23 cellular contexts compared by ENCODE assay signal in genomic region chr11:34647131-34647530, GRCh38. TPM values are rescaled to one million over a fixed set of nuclear protein-coding genes. Genes with fewer than 3 reads are reported as not detected.
DNase-seq lines count a peak whose midpoint lies in the region; ATAC-seq and TF ChIP-seq lines count a peak whose summit lies in the region.
"Had no signal": no experiment of that assay in that cellular context is flagged by ENCODE, and none has a peak within 500 bp of the region (broad histone marks: within the 10 kb centered on the region; RNA-seq: fewer than 3 reads in every experiment).

No MANE protein-coding gene starts in this region.

- H3K27ac Mint-ChIP-seq in osteocyte (ENCODE audit: unreplicated experiment), result peak overlapping the region; percentile 11
- no peak overlapping the region for H3K27ac Mint-ChIP-seq in type B pancreatic cell
- H3K27ac Mint-ChIP-seq: activated naive CD8-positive, alpha-beta T cell treated with anti-CD3 and anti-CD28 coated beads, Interleukin-2, amount 10 ng/mL, durations not matched to agents 7 days and 5 days; WTC11 had no signal

- H2BK5ac ChIP-seq in IMR-90 (ENCODE audit: low read depth, low read length, poor library complexity, severe bottlenecking), result peak overlapping the region; percentile 70

- dilution Hi-C loops in IMR-90 (cut with HindIII; ENCODE audit: low sequenced_read_pairs, unreplicated experiment), result no loop called here

- no peak overlapping the region for H3K56ac ChIP-seq in IMR-90 (ENCODE audit: extremely low read depth, insufficient read depth, low read length)

- no peak overlapping the region for H3K4me2 ChIP-seq in IMR-90 (ENCODE audit: low read depth, low read length)

- H2BK120ac ChIP-seq in IMR-90 (ENCODE audit: low read depth, low read length), result peak overlapping the region; percentile 91

- CTCF ChIA-PET in IMR-90 (lab: Yijun Ruan, JAX), result no interaction called here

- H2AFZ ChIP-seq in IMR-90 (replicated peaks; ENCODE audit: low read length, poor library complexity), result peak overlapping the region; percentile 85

- TF ChIP-seq CTCF in IMR-90 (conservative IDR thresholded peaks at IDR 0.05; ENCODE audit: low read depth, low read length) (no peak), osteocyte (IDR thresholded peaks at IDR 0.05) (no peak), type B pancreatic cell (conservative IDR thresholded peaks at IDR 0.05) (no peak)

- H3K4me1 Mint-ChIP-seq in osteocyte (ENCODE audit: unreplicated experiment) (peaks cover 35% of the 10 kb centered on the region), type B pancreatic cell (ENCODE audit: unreplicated experiment) (peaks cover 11% of the 10 kb centered on the region)

- H3K4me1 ChIP-seq in IMR-90 (ENCODE audit: control insufficient read depth, insufficient read depth, low read length) (peaks cover 19% of the 10 kb centered on the region), esophagus (ENCODE audit: control insufficient read depth in 2 of 2, insufficient read depth in 2 of 2, low read length in 1 of 2) (peaks cover 5 to 26% of the 10 kb centered on the region in 2 donors)
- H3K4me1 ChIP-seq: sigmoid colon had no signal

- H3K9me3 Mint-ChIP-seq in osteocyte (ENCODE audit: unreplicated experiment) (no peaks in the 10 kb centered on the region), type B pancreatic cell (no peaks in the 10 kb centered on the region)
- H3K9me3 Mint-ChIP-seq: activated naive CD8-positive, alpha-beta T cell treated with anti-CD3 and anti-CD28 coated beads, Interleukin-2, amount 10 ng/mL, durations not matched to agents 7 days and 5 days; IgD-negative memory B cell; WTC11 had no signal

- H3K18ac ChIP-seq in IMR-90 (ENCODE audit: low read depth, low read length), result peak overlapping the region; percentile 46; the same call in 1 of the 2 replicates

- H4K20me1 ChIP-seq in IMR-90 (ENCODE audit: insufficient read depth, low read length), result no peaks in the 10 kb centered on the region

- no peaks in the 10 kb centered on the region for H3K27me3 ChIP-seq in IMR-90 (ENCODE audit: control insufficient read depth, insufficient read depth, low read length)
- H3K27me3 ChIP-seq in esophagus (ENCODE audit: control insufficient read depth in 1 of 2, insufficient read depth in 2 of 2, low read length in 2 of 2), result no peaks in the 10 kb centered on the region
- H3K27me3 ChIP-seq: MG63, sigmoid colon, upper lobe of left lung had no signal

- H3K4me3 ChIP-seq in IMR-90 (ENCODE audit: insufficient read depth, low read depth, low read length), result no peak overlapping the region
- H3K4me3 ChIP-seq in esophagus (ENCODE audit: low read depth in 1 of 2, low read length in 2 of 2), result no peak overlapping the region
- H3K4me3 ChIP-seq: HAP-1, MG63, sigmoid colon, upper lobe of left lung had no signal

- H3K23ac ChIP-seq in IMR-90 (ENCODE audit: low read depth, low read length), result no peak overlapping the region

- ATAC-seq in IMR-90 (ENCODE audit: low read depth) (no peak), HG03457 (IDR thresholded peaks at IDR 0.05; ENCODE audit: unreplicated experiment) (no peak), HG02678 (IDR thresholded peaks at IDR 0.05; ENCODE audit: unreplicated experiment) (no peak), HG03135 (IDR thresholded peaks at IDR 0.05; ENCODE audit: unreplicated experiment) (no peak)
- ATAC-seq: Right ventricle myocardium inferior had no signal

- no peaks in the 10 kb centered on the region for H3K27me3 Mint-ChIP-seq in osteocyte (ENCODE audit: unreplicated experiment)
- no peaks in the 10 kb centered on the region for H3K27me3 Mint-ChIP-seq in type B pancreatic cell
- H3K27me3 Mint-ChIP-seq: IgD-negative memory B cell had no signal

- H2BK15ac ChIP-seq in IMR-90 (ENCODE audit: low read depth, low read length), result peak overlapping the region; percentile 73; the same call in 2 of the 3 replicates

- POLR2A ChIA-PET in IMR-90 (lab: Charles Lee; ENCODE audit: unreplicated experiment), result no interaction called here

- H3K9ac ChIP-seq in IMR-90 (ENCODE audit: low read depth, low read length), result no peak overlapping the region

- peak overlapping the region; percentile 35; the same call in 1 of the 2 replicates for H2AK5ac ChIP-seq in IMR-90 (ENCODE audit: low read depth, low read length)

- no TSS peak for BruUV-seq in IMR-90 (replicated peaks; lab: Mats Ljungman, UMichigan)

- TF ChIP-seq POLR2A in IMR-90 (IDR thresholded peaks at IDR 0.05; ENCODE audit: low read depth, low read length), result no peak

- no CpG with 5 or more reads among the region's 2 CpGs for WGBS in IMR-90 (ENCODE audit: extremely low coverage in 2 of 2, insufficient read length in 1 of 2), 2 experiments
- 46% methylated on average over 2 of the region's 2 CpGs for WGBS in esophagus, 2 donors

- in situ Hi-C loops in IMR-90 (cut with MboI; ENCODE audit: low sequenced_read_pairs), result no loop called here

- H3K27ac ChIP-seq in IMR-90 (ENCODE audit: insufficient read depth, low read length), result no peak overlapping the region
- H3K27ac ChIP-seq in esophagus (ENCODE audit: low read depth in 2 of 2, low read length in 1 of 2), result peak overlapping the region; percentile 23 to 76
- H3K27ac ChIP-seq: sigmoid colon, upper lobe of left lung had no signal

- H3K9me3 ChIP-seq in IMR-90 (ENCODE audit: control insufficient read depth, insufficient read depth, low read length) (no peaks in the 10 kb centered on the region), esophagus (ENCODE audit: control insufficient read depth in 2 of 2, insufficient read depth in 1 of 2, low read depth in 1 of 2, low read length in 1 of 2) (no peaks in the 10 kb centered on the region)
- H3K9me3 ChIP-seq: HAP-1, MG63, sigmoid colon, upper lobe of left lung had no signal

- H2AK9ac ChIP-seq in IMR-90 (replicated peaks; ENCODE audit: low read depth, low read length, poor library complexity), result no peak overlapping the region

- peak overlapping the region; percentile 89 for H2BK20ac ChIP-seq in IMR-90 (ENCODE audit: low read depth, low read length)

- peak overlapping the region; percentile 53 for H4K91ac ChIP-seq in IMR-90 (ENCODE audit: insufficient read depth, low read depth, low read length)

- H3K4ac ChIP-seq in IMR-90 (ENCODE audit: low read depth, low read length), result peak overlapping the region; percentile 86

- H3K4me3 Mint-ChIP-seq in osteocyte (ENCODE audit: unreplicated experiment) (no peak overlapping the region), type B pancreatic cell (no peak overlapping the region)
- H3K4me3 Mint-ChIP-seq: activated naive CD8-positive, alpha-beta T cell treated with anti-CD3 and anti-CD28 coated beads, Interleukin-2, amount 10 ng/mL, durations not matched to agents 7 days and 5 days; CD4-positive, CD25-positive, alpha-beta regulatory T cell; IgD-negative memory B cell; WTC11 had no signal

- H4K5ac ChIP-seq in IMR-90 (ENCODE audit: low read depth, low read length), result peak overlapping the region; percentile 43; the same call in 1 of the 2 replicates

- DNase-seq in AG20443 (ENCODE audit: low spot score), result peak; percentile 49
- peak; percentile 34 for DNase-seq in IMR-90
- no peak for DNase-seq in osteocyte (ENCODE audit: extremely low spot score, unreplicated experiment)
- DNase-seq in type B pancreatic cell (ENCODE audit: extremely low spot score, unreplicated experiment), result no peak
- DNase-seq: activated naive CD8-positive, alpha-beta T cell treated with anti-CD3 and anti-CD28 coated beads, Interleukin-2, amount 10 ng/mL, durations not matched to agents 7 days and 5 days; CD4-positive, CD25-positive, alpha-beta regulatory T cell; cerebellar nuclear complex; MG63; NCI-H1417 treated with DMSO at 0.1 percent for 48 hours; NCI-H2081 treated with DMSO at 0.1 percent for 48 hours; posterior cingulate gyrus; sigmoid colon; stimulated activated CD8-positive, alpha-beta memory T cell treated with anti-CD3 and anti-CD28 coated beads, Interleukin-4, amount 100 ng/mL, for 48 hours; T-helper 9 cell had no signal

- H3K79me1 ChIP-seq in IMR-90 (ENCODE audit: low read depth in 1 of 2, low read length in 2 of 2), result no peaks in the 10 kb centered on the region

- peaks cover 23% of the 10 kb centered on the region for H3K9me1 ChIP-seq in IMR-90 (ENCODE audit: insufficient read depth, low read length)

- H3K36me3 ChIP-seq in IMR-90 (ENCODE audit: control insufficient read depth, insufficient read depth, low read length) (no peaks in the 10 kb centered on the region), esophagus (ENCODE audit: control insufficient read depth in 2 of 2, insufficient read depth in 2 of 2, low read length in 1 of 2) (peaks cover 0 to 24% of the 10 kb centered on the region in 2 donors)
- H3K36me3 ChIP-seq: HAP-1, sigmoid colon had no signal

- H3K36me3 Mint-ChIP-seq in osteocyte (ENCODE audit: unreplicated experiment), result no peaks in the 10 kb centered on the region
- peaks cover 6% of the 10 kb centered on the region for H3K36me3 Mint-ChIP-seq in type B pancreatic cell
- H3K36me3 Mint-ChIP-seq: activated naive CD8-positive, alpha-beta T cell treated with anti-CD3 and anti-CD28 coated beads, Interleukin-2, amount 10 ng/mL, durations not matched to agents 7 days and 5 days; CD4-positive, CD25-positive, alpha-beta regulatory T cell; IgD-negative memory B cell; WTC11 had no signal

- TF ChIP-seq RAD21 in IMR-90 (IDR thresholded peaks at IDR 0.05; ENCODE audit: low read length), result no peak

- peak overlapping the region; percentile 53; the same call in 1 of the 2 replicates for H3K14ac ChIP-seq in IMR-90 (replicated peaks; ENCODE audit: low read depth, low read length)

- intact Hi-C loops in IMR-90 (cut with micrococcal nuclease), result no loop called here

- peak overlapping the region in 1 of 2 experiments; percentile 86; a peak in 2 of 4 replicates for H4K8ac ChIP-seq in IMR-90 (ENCODE audit: low read depth in 2 of 2, low read length in 2 of 2)

TF ChIP-seq in IMR-90, 13 proteins besides CTCF, POLR2A, EP300 and RAD21 (continues in another document):
- no peak for TF ChIP-seq ELK1 (IDR thresholded peaks at IDR 0.05; ENCODE audit: borderline replicate concordance, low read depth, low read length)
- TF ChIP-seq RCOR1 (IDR thresholded peaks at IDR 0.05; ENCODE audit: insufficient replicate concordance, low read length), result no peak
- TF ChIP-seq FOS (IDR thresholded peaks at IDR 0.05; ENCODE audit: low read depth, low read length), result no peak

RNA-seq across cellular contexts. Expression of gene EHF, which starts 26.2 kb away (rescaled TPM):
- total RNA-seq in IMR-90 (2012; rRNA removed) (under 0.01 TPM in 1 of 2 replicates, not detected in the other), osteocyte (not detected in 2 replicates), type B pancreatic cell (ENCODE audit: low replicate concordance) (31.5 and 44.8 TPM in 2 replicates)
- polyA plus RNA-seq in IMR-90 (2012; rRNA removed) (not detected in 2 replicates), esophagus (100 to 1,000 TPM; 115 to 121 TPM)
- polyA plus RNA-seq in IMR-90 (2012; cell fraction: cytosol; rRNA removed), result not detected in 2 replicates
- not detected in 2 replicates for polyA plus RNA-seq in IMR-90 (2012; cell fraction: nucleus; rRNA removed; ENCODE audit: low replicate concordance)
- total RNA-seq: activated naive CD8-positive, alpha-beta T cell treated with anti-CD3 and anti-CD28 coated beads, Interleukin-2, amount 10 ng/mL, durations not matched to agents 7 days and 5 days; CD4-positive, CD25-positive, alpha-beta regulatory T cell had no signal
- polyA plus RNA-seq: CD4-positive, CD25-positive, alpha-beta regulatory T cell; IgD-negative memory B cell had no signal

Comparison
In these comparisons a context has a peak if more than half of its experiments do, and no peak if none do; other contexts are left out.
1. DNase-seq: peak in AG20443 (single experiment) and IMR-90 (single experiment); none in osteocyte (single experiment) and type B pancreatic cell (single experiment).
2. RNA of gene EHF, which starts 26.2 kb away (total RNA-seq): 31.5 to 44.8 TPM in type B pancreatic cell; under 0.01 TPM in IMR-90 and not detected in osteocyte; every median in the first group is over 10 times any median in the second.